ENCODE assay signal across 8 cellular contexts in the genomic region with DNA sequence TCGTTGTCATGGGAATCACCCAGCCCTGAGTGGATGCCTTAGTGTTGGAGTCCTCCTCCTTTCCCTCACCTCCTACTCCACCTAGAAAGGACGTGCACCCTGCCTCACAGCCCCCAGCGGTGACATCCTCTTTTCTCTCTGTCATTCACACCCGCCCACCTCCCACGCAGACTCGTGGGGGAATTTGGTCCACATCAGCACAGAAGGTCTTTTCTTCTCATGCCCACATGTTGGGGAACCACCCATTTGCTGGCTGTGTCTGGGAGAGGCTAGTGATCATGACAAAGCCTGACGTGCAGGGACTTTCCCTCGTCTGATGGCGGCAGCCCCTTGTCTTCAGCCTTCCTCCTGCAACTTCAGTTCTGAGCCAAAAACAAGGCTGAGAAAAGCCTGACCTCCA.
DNase-seq lines count a peak whose midpoint lies in the region; ATAC-seq and TF ChIP-seq lines count a peak whose summit lies in the region.

No MANE protein-coding gene starts in this region.

- peak in 3 of 4 experiments; percentile 8 to 84 (median 73) for DNase-seq in activated CD4-positive, CD25-positive, alpha-beta regulatory T cell (lab: John Stamatoyannopoulos, UW)
- DNase-seq in fibroblast of mammary gland (ENCODE audit: low read depth): peak; percentile 17
- DNase-seq in aorta: no peak
- no peak for DNase-seq in NCI-H524 (lab: John Stamatoyannopoulos, UW)
- no peak for DNase-seq in brain microvascular endothelial cell
- no peak for DNase-seq in NOMO-1 (lab: John Stamatoyannopoulos, UW; ENCODE audit: unreplicated experiment in 2 of 2)

- H3K27ac ChIP-seq in aorta (ENCODE audit: low read depth in 1 of 2, low read length in 2 of 2) (no peak overlapping the region), brain microvascular endothelial cell (no peak overlapping the region)

- H3K4me1 ChIP-seq in aorta (ENCODE audit: control insufficient read depth in 1 of 2, insufficient read depth in 2 of 2, low read length in 2 of 2): no peaks in the 10 kb centered on the region

- peak; percentile 82 for ATAC-seq in GM18502 (IDR thresholded peaks at IDR 0.05; ENCODE audit: poor library complexity, unreplicated experiment)
- peak; percentile 86 for ATAC-seq in HG02759 (IDR thresholded peaks at IDR 0.05; ENCODE audit: unreplicated experiment)
- ATAC-seq in aorta (ENCODE audit: low FRiP score): no peak

- 85 to 86% methylated on average over 9 of the region's 9 CpGs for WGBS in aorta, 2 donors

- no peaks in the 10 kb centered on the region for H3K36me3 ChIP-seq in aorta (ENCODE audit: control insufficient read depth in 1 of 2, insufficient read depth in 2 of 2, low read length in 1 of 2)
- no peaks in the 10 kb centered on the region for H3K36me3 ChIP-seq in brain microvascular endothelial cell (replicated peaks)

- in situ Hi-C loops in brain microvascular endothelial cell (cut with HindIII; ENCODE audit: low pct_ligation_motif_present, low sequenced_read_pairs): no loop called here

- H3K27me3 ChIP-seq in aorta (ENCODE audit: control insufficient read depth in 1 of 2, insufficient read depth in 2 of 2, low read length in 1 of 2): no peaks in the 10 kb centered on the region
- H3K27me3 ChIP-seq in brain microvascular endothelial cell (replicated peaks): no peaks in the 10 kb centered on the region

- H3K4me3 ChIP-seq in fibroblast of mammary gland (ENCODE audit: control insufficient read depth, low read depth, low read length) (no peak overlapping the region), aorta (ENCODE audit: low read length in 2 of 2) (no peak overlapping the region), brain microvascular endothelial cell (ENCODE audit: low read depth, low read length) (no peak overlapping the region)

- intact Hi-C loops in aorta (cut with DNase I): no loop called here

- no peak for TF ChIP-seq CTCF in fibroblast of mammary gland (conservative IDR thresholded peaks at IDR 0.05; ENCODE audit: control insufficient read depth, insufficient read depth, low read depth, low read length)
- no peak for TF ChIP-seq CTCF in brain microvascular endothelial cell (IDR thresholded peaks at IDR 0.05; ENCODE audit: low read depth, low read length, missing control alignments)

- H3K9me3 ChIP-seq in aorta (ENCODE audit: control insufficient read depth, low read length): no peaks in the 10 kb centered on the region

Comparison
In these comparisons a context has a peak if more than half of its experiments do, and no peak if none do; other contexts are left out.
1. DNase-seq: peak in activated CD4-positive, CD25-positive, alpha-beta regulatory T cell (3 of 4) and fibroblast of mammary gland (single experiment); none in aorta (0 of 2), NCI-H524 (0 of 2), brain microvascular endothelial cell (single experiment) and NOMO-1 (0 of 2).